ENCODE assay signal across 16 cellular contexts in genomic region chr6:166780284-166780683, GRCh38.
"Had no signal": no experiment of that assay in that cellular context is flagged by ENCODE, and none has a peak within 500 bp of the region (broad histone marks: within the 10 kb centered on the region; RNA-seq: fewer than 3 reads in every experiment).

No MANE protein-coding gene starts in this region.

- H3K9me3 ChIP-seq: colonic mucosa, heart left ventricle, suprapubic skin, thyroid gland, uterus had no signal

- H3K36me3 Mint-ChIP-seq: memory B cell; stimulated activated effector memory CD8-positive, alpha-beta T cell treated with anti-CD3 and anti-CD28 coated beads, Interleukin-12 subunit alpha, Interleukin-12 subunit beta, amount 100 ng/mL, for 72 hours; type B pancreatic cell had no signal

- H3K4me1 ChIP-seq: colonic mucosa, heart left ventricle, suprapubic skin, thyroid gland, uterus had no signal

- H3K27ac Mint-ChIP-seq: memory B cell; nephron; stimulated activated effector memory CD8-positive, alpha-beta T cell treated with anti-CD3 and anti-CD28 coated beads, Interleukin-12 subunit alpha, Interleukin-12 subunit beta, amount 100 ng/mL, for 72 hours; type B pancreatic cell had no signal

- DNase-seq: colonic mucosa; effector CD8-positive, alpha-beta T cell; heart left ventricle; hippocampal formation; kidney glomerular epithelial cell; midbrain; small intestine; stimulated activated CD4-positive, alpha-beta T cell treated with anti-CD3 and anti-CD28 coated beads, Interleukin-2, amount 100 ng/mL, for 48 hours; stimulated activated naive CD8-positive, alpha-beta T cell treated with anti-CD3 and anti-CD28 coated beads, Interleukin-15, Interleukin-2, amounts not matched to agents 100 U/mL and 50 U/mL, for 24 hours; thyroid gland; uterus had no signal

- H3K36me3 ChIP-seq: colonic mucosa, heart left ventricle, suprapubic skin, thyroid gland, uterus had no signal

- H3K27me3 Mint-ChIP-seq: memory B cell, type B pancreatic cell had no signal

- H3K4me3 ChIP-seq: colonic mucosa, heart left ventricle, suprapubic skin, thyroid gland, uterus had no signal

- ATAC-seq: heart left ventricle; stimulated activated effector memory CD8-positive, alpha-beta T cell treated with anti-CD3 and anti-CD28 coated beads, Interleukin-12 subunit alpha, Interleukin-12 subunit beta, amount 100 ng/mL, for 72 hours; stimulated activated naive CD8-positive, alpha-beta T cell treated with anti-CD3 and anti-CD28 coated beads, Interleukin-15, Interleukin-2, amounts not matched to agents 100 U/mL and 50 U/mL, for 24 hours had no signal

- H3K27me3 ChIP-seq: colonic mucosa, suprapubic skin, thyroid gland, uterus had no signal

- H3K4me3 Mint-ChIP-seq: memory B cell; nephron; stimulated activated effector memory CD8-positive, alpha-beta T cell treated with anti-CD3 and anti-CD28 coated beads, Interleukin-12 subunit alpha, Interleukin-12 subunit beta, amount 100 ng/mL, for 72 hours; type B pancreatic cell had no signal

- H3K4me1 Mint-ChIP-seq: nephron had no signal

- H3K9me3 Mint-ChIP-seq: memory B cell; nephron; stimulated activated effector memory CD8-positive, alpha-beta T cell treated with anti-CD3 and anti-CD28 coated beads, Interleukin-12 subunit alpha, Interleukin-12 subunit beta, amount 100 ng/mL, for 72 hours; type B pancreatic cell had no signal

- H3K27ac ChIP-seq: colonic mucosa, heart left ventricle, suprapubic skin, thyroid gland, uterus had no signal
